ENCODE assay signal across 23 cellular contexts in the genomic region with DNA sequence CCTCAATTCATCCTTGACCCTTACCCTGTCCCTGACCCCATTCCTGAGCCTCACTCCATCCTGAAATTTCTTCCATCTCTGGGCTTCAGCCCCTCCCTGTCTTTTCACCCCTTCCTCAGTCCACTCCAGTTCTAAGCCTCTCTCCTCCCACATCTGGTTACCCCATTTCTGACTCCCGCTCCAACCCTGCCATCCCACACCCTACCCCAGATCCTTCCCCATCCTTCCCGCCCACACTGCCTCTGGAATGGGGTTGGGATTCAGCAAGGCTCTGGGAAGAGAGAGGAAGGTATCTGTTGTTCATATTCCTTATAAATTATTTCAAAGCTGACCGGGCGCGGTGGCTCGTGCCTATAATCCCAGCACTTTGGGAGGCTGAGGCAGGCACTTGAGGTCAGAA.
"Had no signal": no experiment of that assay in that cellular context is flagged by ENCODE, and none has a peak within 500 bp of the region (broad histone marks: within the 10 kb centered on the region; RNA-seq: fewer than 3 reads in every experiment).

No MANE protein-coding gene starts in this region.

- H3K9me3 Mint-ChIP-seq: activated CD4-positive, alpha-beta T cell treated with anti-CD3 and anti-CD28 coated beads, Interleukin-2, amount 10 ng/mL, durations not matched to agents 24 days and 14 days; activated naive CD4-positive, alpha-beta T cell treated with anti-CD3 and anti-CD28 coated beads for 36 hours; activated naive CD8-positive, alpha-beta T cell treated with anti-CD3 and anti-CD28 coated beads, Interleukin-2, amount 10 ng/mL, durations not matched to agents 7 days and 5 days; activated T-helper 1 cell treated with anti-CD3 and anti-CD28 coated beads, Interleukin-12 subunit alpha, Interleukin-12 subunit beta, Interleukin-2, Interleukin-4 antibody, amounts not matched to agents 30 ng/mL and 10 ng/mL and 1 ng/mL, durations not matched to agents 14 hours and 24 hours and 36 hours; central memory CD8-positive, alpha-beta T cell; T-helper 1 cell treated with Interleukin-12 subunit alpha and Interleukin-12 subunit beta and Interleukin-4 antibody, amounts not matched to agents 30 μg/mL and 1 μg/mL, for 36 hours had no signal

- DNase-seq: activated CD4-positive, alpha-beta T cell treated with anti-CD3 and anti-CD28 coated beads for 1 hour; activated CD4-positive, alpha-beta T cell treated with anti-CD3 and anti-CD28 coated beads, Interleukin-2, amount 10 ng/mL, durations not matched to agents 24 days and 14 days; activated CD4-positive, alpha-beta T cell treated with anti-CD3 and anti-CD28 coated beads, Interleukin-2, amount 50 U/mL, for 48 hours; activated CD8-positive, alpha-beta memory T cell treated with anti-CD3 and anti-CD28 coated beads, Interleukin-2, amount 50 U/mL, for 48 hours; activated gamma-delta T cell; activated naive CD4-positive, alpha-beta T cell treated with anti-CD3 and anti-CD28 coated beads for 36 hours; activated naive CD8-positive, alpha-beta T cell treated with anti-CD3 and anti-CD28 coated beads, Interleukin-2, amount 10 ng/mL, durations not matched to agents 7 days and 5 days; activated T-cell treated with anti-CD3 and anti-CD28 coated beads, Interleukin-2, amount 50 U/mL, for 1 hour; aorta; MM.1S; NCI-H1105 treated with DMSO at 0.1 percent for 48 hours; NCI-H1436 treated with DMSO at 0.1 percent for 48 hours; NCI-H187; NCI-H2081; NCI-H446; NCI-H524; SHP77 treated with DMSO at 0.1 percent for 48 hours had no signal

- H3K27ac Mint-ChIP-seq: activated CD4-positive, alpha-beta T cell treated with anti-CD3 and anti-CD28 coated beads, Interleukin-2, amount 10 ng/mL, durations not matched to agents 24 days and 14 days; activated naive CD4-positive, alpha-beta T cell treated with anti-CD3 and anti-CD28 coated beads for 36 hours; activated naive CD8-positive, alpha-beta T cell treated with anti-CD3 and anti-CD28 coated beads, Interleukin-2, amount 10 ng/mL, durations not matched to agents 7 days and 5 days; activated T-helper 1 cell treated with anti-CD3 and anti-CD28 coated beads, Interleukin-12 subunit alpha, Interleukin-12 subunit beta, Interleukin-2, Interleukin-4 antibody, amounts not matched to agents 30 ng/mL and 10 ng/mL and 1 ng/mL, durations not matched to agents 14 hours and 24 hours and 36 hours; T-helper 1 cell treated with Interleukin-12 subunit alpha and Interleukin-12 subunit beta and Interleukin-4 antibody, amounts not matched to agents 30 μg/mL and 1 μg/mL, for 36 hours; WTC11 had no signal

- H3K27me3 ChIP-seq: breast epithelium had no signal

- H3K4me3 ChIP-seq: adrenal gland, breast epithelium had no signal

- H3K27me3 Mint-ChIP-seq: activated naive CD8-positive, alpha-beta T cell treated with anti-CD3 and anti-CD28 coated beads, Interleukin-2, amount 10 ng/mL, durations not matched to agents 7 days and 5 days had no signal

- ATAC-seq: WTC11 had no signal

- H3K4me3 Mint-ChIP-seq: activated CD4-positive, alpha-beta T cell treated with anti-CD3 and anti-CD28 coated beads, Interleukin-2, amount 10 ng/mL, durations not matched to agents 24 days and 14 days; activated naive CD4-positive, alpha-beta T cell treated with anti-CD3 and anti-CD28 coated beads for 36 hours; activated naive CD8-positive, alpha-beta T cell treated with anti-CD3 and anti-CD28 coated beads, Interleukin-2, amount 10 ng/mL, durations not matched to agents 7 days and 5 days; activated T-helper 1 cell treated with anti-CD3 and anti-CD28 coated beads, Interleukin-12 subunit alpha, Interleukin-12 subunit beta, Interleukin-2, Interleukin-4 antibody, amounts not matched to agents 30 ng/mL and 10 ng/mL and 1 ng/mL, durations not matched to agents 14 hours and 24 hours and 36 hours; central memory CD8-positive, alpha-beta T cell; T-helper 1 cell treated with Interleukin-12 subunit alpha and Interleukin-12 subunit beta and Interleukin-4 antibody, amounts not matched to agents 30 μg/mL and 1 μg/mL, for 36 hours; WTC11 had no signal

- H3K4me1 Mint-ChIP-seq: activated CD4-positive, alpha-beta T cell treated with anti-CD3 and anti-CD28 coated beads, Interleukin-2, amount 10 ng/mL, durations not matched to agents 24 days and 14 days; activated naive CD8-positive, alpha-beta T cell treated with anti-CD3 and anti-CD28 coated beads, Interleukin-2, amount 10 ng/mL, durations not matched to agents 7 days and 5 days; central memory CD8-positive, alpha-beta T cell; WTC11 had no signal

- H3K36me3 ChIP-seq: adrenal gland, breast epithelium had no signal

- H3K27ac ChIP-seq: adrenal gland, breast epithelium had no signal

- H3K36me3 Mint-ChIP-seq: activated naive CD8-positive, alpha-beta T cell treated with anti-CD3 and anti-CD28 coated beads, Interleukin-2, amount 10 ng/mL, durations not matched to agents 7 days and 5 days; WTC11 had no signal
